ENCODE assay signal across 10 cellular contexts in the genomic region with DNA sequence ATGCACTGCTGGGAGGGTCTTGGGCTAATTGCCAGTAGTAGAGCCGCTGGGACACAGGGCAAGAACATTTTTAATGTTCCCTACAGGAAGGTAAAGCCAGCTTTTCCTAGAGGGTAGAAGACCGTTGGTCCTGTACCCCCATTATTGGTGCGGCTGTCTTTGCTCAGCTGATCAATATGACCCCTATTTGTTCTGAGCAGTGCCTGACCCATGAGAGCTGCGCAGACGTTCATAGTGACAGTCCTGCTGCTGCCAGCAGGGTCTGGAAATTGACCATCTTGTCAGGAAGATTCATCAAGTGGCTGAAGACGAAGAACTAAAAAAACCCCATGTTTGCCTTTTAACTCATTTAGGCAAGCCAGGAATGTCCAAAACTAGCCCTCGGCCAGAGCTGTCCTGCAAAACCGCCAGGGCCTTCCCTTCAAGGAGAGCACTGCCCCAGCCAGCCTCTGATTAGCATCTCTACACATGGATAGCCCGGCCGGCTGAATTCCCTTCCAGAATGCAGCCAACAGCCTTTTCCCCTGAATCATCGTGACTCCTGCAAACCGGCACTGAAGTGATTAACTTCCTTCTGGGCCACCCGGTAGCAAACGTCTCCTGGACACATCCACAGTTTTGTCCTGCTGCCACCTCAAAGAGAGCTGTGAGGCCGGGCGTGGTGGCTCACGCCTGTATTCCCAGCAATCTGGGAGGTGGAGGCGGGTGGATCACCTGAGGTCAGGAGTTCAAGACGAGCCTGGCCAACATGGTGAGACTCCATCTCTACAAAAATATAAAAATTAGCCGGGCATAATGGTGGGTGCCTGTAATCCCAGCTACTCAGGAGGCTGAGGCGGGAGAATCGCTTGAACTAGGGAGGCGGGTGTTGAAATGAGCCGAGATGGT. TPM values are rescaled to one million over a fixed set of nuclear protein-coding genes. Genes with fewer than 3 reads are reported as not detected.
DNase-seq lines count a peak whose midpoint lies in the region; ATAC-seq and TF ChIP-seq lines count a peak whose summit lies in the region.
"Had no signal": no experiment of that assay in that cellular context is flagged by ENCODE, and none has a peak within 500 bp of the region (broad histone marks: within the 10 kb centered on the region; RNA-seq: fewer than 3 reads in every experiment).

No MANE protein-coding gene starts in this region.

- no peak for TF ChIP-seq CTCF in choroid plexus epithelial cell (conservative IDR thresholded peaks at IDR 0.05; ENCODE audit: low read depth, low read length)

- H2AFZ ChIP-seq in mesenchymal stem cell (ENCODE audit: low read depth, low read length): peak overlapping the region; percentile 29

- H3K27ac ChIP-seq in mesenchymal stem cell (ENCODE audit: low read length, poor library complexity, severe bottlenecking): peak overlapping the region; percentile 66

- H4K91ac ChIP-seq in mesenchymal stem cell (ENCODE audit: low read length): peak overlapping the region; percentile 91

- no peaks in the 10 kb centered on the region for H3K79me1 ChIP-seq in mesenchymal stem cell (replicated peaks; ENCODE audit: low read length, poor library complexity, severe bottlenecking)

- peak overlapping the region; percentile 47 for H2AK5ac ChIP-seq in mesenchymal stem cell (ENCODE audit: low read length, severe bottlenecking)

- peak overlapping the region in 1 of 2 experiments; percentile 75 for H3K23ac ChIP-seq in mesenchymal stem cell (ENCODE audit: low read length in 2 of 2)

- peak overlapping the region; percentile 32 for H3K9ac ChIP-seq in mesenchymal stem cell (ENCODE audit: low read length)

- H3K4me3 ChIP-seq in choroid plexus epithelial cell (ENCODE audit: low read depth, low read length) (no peak overlapping the region), mesenchymal stem cell (ENCODE audit: insufficient read depth in 1 of 2, low read depth in 1 of 2, low read length in 2 of 2) (no peak overlapping the region)

- peak overlapping the region; percentile 44 for H2BK15ac ChIP-seq in mesenchymal stem cell (ENCODE audit: low read depth, poor library complexity, severe bottlenecking)

- WGBS in mesenchymal stem cell: 47% methylated on average over 24 of the region's 24 CpGs

- no peaks in the 10 kb centered on the region for H3K36me3 ChIP-seq in mesenchymal stem cell (ENCODE audit: control insufficient read depth in 1 of 2, insufficient read depth in 2 of 2, low read depth in 1 of 2, low read length in 2 of 2)

- peak overlapping the region; percentile 71 for H2BK120ac ChIP-seq in mesenchymal stem cell (ENCODE audit: low read depth, low read length)

- ATAC-seq in GM18520 (IDR thresholded peaks at IDR 0.05; ENCODE audit: unreplicated experiment) (no peak), HG03280 (IDR thresholded peaks at IDR 0.05; ENCODE audit: unreplicated experiment) (no peak)

- peak overlapping the region; percentile 67 for H4K8ac ChIP-seq in mesenchymal stem cell (ENCODE audit: low read length)

- peak overlapping the region; percentile 44 to 84 for H2BK12ac ChIP-seq in mesenchymal stem cell (ENCODE audit: low read length in 2 of 2)

- DNase-seq in AG08396 (ENCODE audit: low spot score): peak; percentile 84
- peak; percentile 96 for DNase-seq in M059J (ENCODE audit: low read depth)
- peak; percentile 73 for DNase-seq in choroid plexus epithelial cell (ENCODE audit: low read depth)
- DNase-seq in mesenchymal stem cell: peak; percentile 90
- DNase-seq in occipital lobe (lab: John Stamatoyannopoulos, UW): no peak
- no peak for DNase-seq in GOT3 (lab: John Stamatoyannopoulos, UW)
- DNase-seq: NCI-H748 treated with DMSO at 0.1 percent for 48 hours, retina had no signal

- no peaks in the 10 kb centered on the region for H3K27me3 ChIP-seq in mesenchymal stem cell (ENCODE audit: control insufficient read depth in 1 of 2, insufficient read depth in 1 of 2, low read length in 2 of 2)

- no peaks in the 10 kb centered on the region for H3K9me3 ChIP-seq in mesenchymal stem cell (ENCODE audit: control insufficient read depth, low read length)

- peak overlapping the region; percentile 39 to 65 for H3K4ac ChIP-seq in mesenchymal stem cell (ENCODE audit: low read depth in 1 of 2, low read length in 2 of 2)

- peak overlapping the region; percentile 24 for H2BK5ac ChIP-seq in mesenchymal stem cell (ENCODE audit: low read depth, low read length, poor library complexity, severe bottlenecking)

- H3K4me1 ChIP-seq in mesenchymal stem cell (ENCODE audit: control insufficient read depth, insufficient read depth, low read depth, low read length): peaks cover 17% of the 10 kb centered on the region

- H3K14ac ChIP-seq in mesenchymal stem cell (ENCODE audit: low read length in 2 of 2): peak overlapping the region in 1 of 2 experiments; percentile 26

- peak overlapping the region; percentile 88 to 89 for H3K18ac ChIP-seq in mesenchymal stem cell (ENCODE audit: low read depth in 1 of 2, low read length in 2 of 2)

- no peak overlapping the region for H3K4me2 ChIP-seq in mesenchymal stem cell (ENCODE audit: low read length, poor library complexity, severe bottlenecking)

RNA-seq across cellular contexts. Expression of gene EEIG1, which starts 20.9 kb away (rescaled TPM):
- total RNA-seq in M059J (2014; rRNA removed; shearing (Covaris generic)): 4.3 and 35.5 TPM in 2 replicates
- 44.3 TPM for polyA plus RNA-seq in mesenchymal stem cell (2013, experiment 1 of 2)
- polyA plus RNA-seq in mesenchymal stem cell (2013, experiment 2 of 2): 42.9 TPM
- total RNA-seq in occipital lobe: 2.7 TPM

Comparison
In these comparisons a context has a peak if more than half of its experiments do, and no peak if none do; other contexts are left out.
1. DNase-seq: peak in AG08396 (single experiment), M059J (single experiment), choroid plexus epithelial cell (single experiment) and mesenchymal stem cell (single experiment); none in occipital lobe (single experiment) and GOT3 (single experiment).